1 cellular context compared by ENCODE assay signal in the genomic region with DNA sequence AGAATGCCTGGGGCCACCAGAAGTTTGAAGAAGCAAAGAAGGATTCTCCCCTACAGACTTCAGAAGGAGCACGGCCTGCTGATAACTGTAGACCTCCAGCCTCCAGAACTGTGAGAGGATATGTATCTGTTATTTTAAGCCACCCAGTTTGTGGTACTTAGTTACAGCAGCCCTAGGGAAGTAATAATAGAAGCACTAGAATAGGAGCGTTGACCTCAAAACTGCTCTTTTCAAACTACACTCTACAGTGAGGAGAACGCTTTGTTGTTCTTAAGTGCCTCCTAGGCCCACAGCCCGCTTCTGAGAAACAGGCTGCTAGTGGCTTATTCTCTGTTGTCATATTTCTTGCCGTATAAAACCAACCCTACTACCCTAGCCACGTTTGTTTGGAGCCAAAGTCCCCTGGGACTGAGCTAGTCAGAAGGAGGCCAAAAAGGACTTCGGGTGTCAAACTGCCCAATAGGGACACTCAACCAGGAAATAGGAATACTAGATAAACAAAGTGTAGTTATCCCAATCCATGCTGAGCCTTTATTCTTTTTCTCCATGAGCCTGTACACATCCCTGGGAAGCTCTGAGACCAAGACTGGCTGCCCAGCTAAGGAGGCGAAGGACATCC.
A peak's percentile ranks its signal among the peaks of the same experiment; 100 is the strongest.
TF ChIP-seq lines count a peak whose summit lies in the region.

No MANE protein-coding gene starts in this region.

TF ChIP-seq in HEK293, 187 proteins besides CTCF, POLR2A, EP300 and RAD21:
- TF ChIP-seq SCRT1 (tag by site-specific recombination; IDR thresholded peaks at IDR 0.05; ENCODE audit: borderline replicate concordance): no peak
- TF ChIP-seq FEZF1 (tag by site-specific recombination; IDR thresholded peaks at IDR 0.05): peak; percentile 40; the same call in 1 of the 2 replicates
- no peak for TF ChIP-seq ZNF433 (tag by site-specific recombination; IDR thresholded peaks at IDR 0.05; ENCODE audit: low read depth)
- no peak for TF ChIP-seq ZNF624 (tag by site-specific recombination; IDR thresholded peaks at IDR 0.05)
TF ChIP-seq in HEK293: peak in this region for 1.
